ENCODE assay signal across 30 cellular contexts in the genomic region with DNA sequence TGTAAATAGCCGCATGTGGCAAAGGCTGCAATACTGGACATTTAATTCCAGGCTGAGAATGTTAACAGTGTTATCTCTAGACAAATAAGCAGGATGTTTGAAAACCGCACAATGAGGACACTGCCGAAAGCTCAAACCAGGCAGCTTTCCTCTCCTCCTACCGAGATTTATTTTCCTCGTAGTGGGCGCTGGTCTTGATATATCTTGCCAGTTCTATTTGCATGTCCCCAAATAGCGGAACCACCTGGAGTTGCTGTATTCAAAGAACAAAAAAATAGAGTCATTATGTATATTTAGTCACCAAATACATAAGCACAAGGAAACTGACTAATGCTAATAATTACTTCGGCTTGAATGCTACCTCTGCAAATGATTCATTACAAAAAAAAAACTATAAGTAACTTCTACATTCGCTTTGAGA. TPM values are rescaled to one million over a fixed set of nuclear protein-coding genes. Genes with fewer than 3 reads are reported as not detected.
DNase-seq lines count a peak whose midpoint lies in the region; ATAC-seq and TF ChIP-seq lines count a peak whose summit lies in the region.
"Had no signal": no experiment of that assay in that cellular context is flagged by ENCODE, and none has a peak within 500 bp of the region (broad histone marks: within the 10 kb centered on the region; RNA-seq: fewer than 3 reads in every experiment).

No MANE protein-coding gene starts in this region.

- no peak overlapping the region for H3K4me2 ChIP-seq in IMR-90 (ENCODE audit: low read depth, low read length)
- H3K4me2 ChIP-seq: BLaER1, PC-9 had no signal

- H3K36me3 Mint-ChIP-seq in stimulated activated memory B cell treated with anti-CD40 and anti-IgM and Interleukin-4, amounts not matched to agents 10 μg/mL and 1 μg/mL and 100 μg/mL, for 72 hours: peaks cover 30% of the 10 kb centered on the region
- no peaks in the 10 kb centered on the region for H3K36me3 Mint-ChIP-seq in activated T-cell treated with anti-CD3 and anti-CD28 coated beads, Interleukin-2, amount 50 U/mL, for 72 hours (ENCODE audit: insufficient read depth in 2 of 2)

- no peak for TF ChIP-seq POLR2A in IMR-90 (IDR thresholded peaks at IDR 0.05; ENCODE audit: low read depth, low read length)

- intact Hi-C loops in IMR-90 (cut with micrococcal nuclease): no loop called here

- 100% methylated on average over 1 to 2 of the region's 9 CpGs for WGBS in IMR-90 (ENCODE audit: extremely low coverage in 2 of 2, insufficient read length in 1 of 2), 2 experiments

- no peak overlapping the region for H3K14ac ChIP-seq in IMR-90 (replicated peaks; ENCODE audit: low read depth, low read length)

- no peaks in the 10 kb centered on the region for H3K27me3 ChIP-seq in IMR-90 (ENCODE audit: control insufficient read depth, insufficient read depth, low read length)
- H3K27me3 ChIP-seq: BLaER1, cardiac muscle cell, colonic mucosa, foreskin keratinocyte, heart left ventricle, tibial nerve had no signal

- H3K9me1 ChIP-seq in IMR-90 (ENCODE audit: insufficient read depth, low read length): no peaks in the 10 kb centered on the region; the same call in 1 of the 2 replicates

- H3K9me3 Mint-ChIP-seq in stimulated activated memory B cell treated with anti-CD40 and anti-IgM and Interleukin-4, amounts not matched to agents 10 μg/mL and 1 μg/mL and 100 μg/mL, for 72 hours: no peaks in the 10 kb centered on the region
- H3K9me3 Mint-ChIP-seq in activated T-cell treated with anti-CD3 and anti-CD28 coated beads, Interleukin-2, amount 50 U/mL, for 72 hours: no peaks in the 10 kb centered on the region
- H3K9me3 Mint-ChIP-seq: activated CD8-positive, alpha-beta T cell treated with anti-CD3 and anti-CD28 coated beads for 36 hours; activated naive CD4-positive, alpha-beta T cell treated with anti-CD3 and anti-CD28 coated beads, Interleukin-2, amount 50 U/mL, for 72 hours had no signal

- H3K18ac ChIP-seq in IMR-90 (ENCODE audit: low read depth, low read length): no peak overlapping the region

- peaks cover 9 to 10% of the 10 kb centered on the region in 2 experiments; a peak in 3 of 4 replicates for H3K79me1 ChIP-seq in IMR-90 (ENCODE audit: low read depth in 1 of 2, low read length in 2 of 2)

- H2AFZ ChIP-seq in IMR-90 (replicated peaks; ENCODE audit: low read length, poor library complexity): no peak overlapping the region
- H2AFZ ChIP-seq: PC-9 had no signal

- no peak overlapping the region for H2BK5ac ChIP-seq in IMR-90 (ENCODE audit: low read depth, low read length, poor library complexity, severe bottlenecking)

- DNase-seq in IMR-90 (peak; percentile 14), NCI-H774 (lab: John Stamatoyannopoulos, UW) (peak; percentile 71), choroid plexus epithelial cell (ENCODE audit: low read depth) (peak; percentile 41), retina (no peak)
- DNase-seq in activated T-cell treated with anti-CD3 and anti-CD28 coated beads, Interleukin-2, amount 50 U/mL, for 72 hours: no peak
- DNase-seq: activated CD4-positive, alpha-beta T cell treated with anti-CD3 and anti-CD28 coated beads for 1 hour; activated CD8-positive, alpha-beta T cell treated with anti-CD3 and anti-CD28 coated beads for 36 hours; activated effector memory CD4-positive, alpha-beta T cell treated with Interleukin-2 at 50 U/mL for 16 hours; Caco-2; colonic mucosa; DMS79; effector memory CD4-positive, alpha-beta T cell; foreskin keratinocyte; HCEC 1CT; kidney; MV-4-11; NCI-H187; NCI-H524; PC-9; T-helper 2 cell had no signal

- dilution Hi-C loops in IMR-90 (cut with HindIII; ENCODE audit: low sequenced_read_pairs, unreplicated experiment): no loop called here

- H3K36me3 ChIP-seq in IMR-90 (ENCODE audit: control insufficient read depth, insufficient read depth, low read length): peaks cover 51% of the 10 kb centered on the region
- H3K36me3 ChIP-seq: colonic mucosa had no signal

- H3K4me1 Mint-ChIP-seq in stimulated activated memory B cell treated with anti-CD40 and anti-IgM and Interleukin-4, amounts not matched to agents 10 μg/mL and 1 μg/mL and 100 μg/mL, for 72 hours: peaks cover 33% of the 10 kb centered on the region
- no peaks in the 10 kb centered on the region for H3K4me1 Mint-ChIP-seq in activated T-cell treated with anti-CD3 and anti-CD28 coated beads, Interleukin-2, amount 50 U/mL, for 72 hours (ENCODE audit: low read depth)

- no peak overlapping the region for H2AK9ac ChIP-seq in IMR-90 (replicated peaks; ENCODE audit: low read depth, low read length, poor library complexity)

- no peaks in the 10 kb centered on the region for H3K4me1 ChIP-seq in IMR-90 (ENCODE audit: control insufficient read depth, insufficient read depth, low read length)
- H3K4me1 ChIP-seq: Caco-2, colonic mucosa, foreskin keratinocyte had no signal

- POLR2A ChIA-PET in IMR-90 (lab: Charles Lee; ENCODE audit: unreplicated experiment): interaction anchor here (0.7 kb wide), 1 partner anchor 13 kb away, joined by 9 read pairs; no protein-coding TSS in a partner anchor

- H3K56ac ChIP-seq in IMR-90 (ENCODE audit: extremely low read depth, insufficient read depth, low read length): no peak overlapping the region

- CTCF ChIA-PET in IMR-90 (lab: Yijun Ruan, JAX): no interaction called here

- H3K27me3 Mint-ChIP-seq in stimulated activated memory B cell treated with anti-CD40 and anti-IgM and Interleukin-4, amounts not matched to agents 10 μg/mL and 1 μg/mL and 100 μg/mL, for 72 hours: no peaks in the 10 kb centered on the region
- H3K27me3 Mint-ChIP-seq in activated T-cell treated with anti-CD3 and anti-CD28 coated beads, Interleukin-2, amount 50 U/mL, for 72 hours (ENCODE audit: low read depth): no peaks in the 10 kb centered on the region
- H3K27me3 Mint-ChIP-seq: activated CD8-positive, alpha-beta T cell treated with anti-CD3 and anti-CD28 coated beads for 36 hours had no signal

- H3K4me3 Mint-ChIP-seq in stimulated activated memory B cell treated with anti-CD40 and anti-IgM and Interleukin-4, amounts not matched to agents 10 μg/mL and 1 μg/mL and 100 μg/mL, for 72 hours: no peak overlapping the region
- H3K4me3 Mint-ChIP-seq in activated T-cell treated with anti-CD3 and anti-CD28 coated beads, Interleukin-2, amount 50 U/mL, for 72 hours: no peak overlapping the region
- H3K4me3 Mint-ChIP-seq: activated CD8-positive, alpha-beta T cell treated with anti-CD3 and anti-CD28 coated beads for 36 hours had no signal

- H2BK15ac ChIP-seq in IMR-90 (ENCODE audit: low read depth, low read length): no peak overlapping the region

- BruUV-seq in IMR-90 (replicated peaks; lab: Mats Ljungman, UMichigan): no TSS peak

- H2BK20ac ChIP-seq in IMR-90 (ENCODE audit: low read depth, low read length): no peak overlapping the region

- no peak overlapping the region for H4K8ac ChIP-seq in IMR-90 (ENCODE audit: low read depth in 2 of 2, low read length in 2 of 2)

- no peak overlapping the region for H3K4ac ChIP-seq in IMR-90 (ENCODE audit: low read depth, low read length)

- H4K91ac ChIP-seq in IMR-90 (ENCODE audit: insufficient read depth, low read depth, low read length): no peak overlapping the region

- no peak for ATAC-seq in IMR-90 (ENCODE audit: low read depth)
- peak; percentile 44 for ATAC-seq in stimulated activated memory B cell treated with anti-CD40 and anti-IgM and Interleukin-4, amounts not matched to agents 10 μg/mL and 1 μg/mL and 100 μg/mL, for 72 hours
- no peak for ATAC-seq in HG02623 (IDR thresholded peaks at IDR 0.05; ENCODE audit: unreplicated experiment)
- no peak for ATAC-seq in activated T-cell treated with anti-CD3 and anti-CD28 coated beads, Interleukin-2, amount 50 U/mL, for 72 hours (replicated peaks in 1 of 2)
- ATAC-seq: activated CD8-positive, alpha-beta T cell treated with anti-CD3 and anti-CD28 coated beads for 36 hours; activated naive CD4-positive, alpha-beta T cell treated with anti-CD3 and anti-CD28 coated beads, Interleukin-2, amount 50 U/mL, for 72 hours; esophagus mucosa; foreskin keratinocyte; heart left ventricle; HepG2; sciatic nerve had no signal

- no peak overlapping the region for H4K5ac ChIP-seq in IMR-90 (ENCODE audit: low read depth, low read length)

- H2AK5ac ChIP-seq in IMR-90 (ENCODE audit: low read depth, low read length): no peak overlapping the region

- no peaks in the 10 kb centered on the region for H4K20me1 ChIP-seq in IMR-90 (ENCODE audit: insufficient read depth, low read length)

- in situ Hi-C loops in IMR-90 (cut with MboI; ENCODE audit: low sequenced_read_pairs): no loop called here

- no peak overlapping the region for H3K9ac ChIP-seq in IMR-90 (ENCODE audit: low read depth, low read length)
- H3K9ac ChIP-seq: BLaER1 had no signal

- TF ChIP-seq CTCF in IMR-90 (conservative IDR thresholded peaks at IDR 0.05; ENCODE audit: low read depth, low read length) (no peak), choroid plexus epithelial cell (conservative IDR thresholded peaks at IDR 0.05; ENCODE audit: low read depth, low read length) (no peak)

- no peak overlapping the region for H3K27ac ChIP-seq in IMR-90 (ENCODE audit: insufficient read depth, low read length)
- H3K27ac ChIP-seq: BLaER1, cardiac muscle cell, colonic mucosa, foreskin keratinocyte, heart left ventricle, PC-9, tibial nerve had no signal

- TF ChIP-seq RAD21 in IMR-90 (IDR thresholded peaks at IDR 0.05; ENCODE audit: low read length): no peak

- no peak overlapping the region for H2BK120ac ChIP-seq in IMR-90 (ENCODE audit: low read depth, low read length)

- H3K23ac ChIP-seq in IMR-90 (ENCODE audit: low read depth, low read length): no peak overlapping the region

- no peak overlapping the region for H3K27ac Mint-ChIP-seq in stimulated activated memory B cell treated with anti-CD40 and anti-IgM and Interleukin-4, amounts not matched to agents 10 μg/mL and 1 μg/mL and 100 μg/mL, for 72 hours
- H3K27ac Mint-ChIP-seq in activated T-cell treated with anti-CD3 and anti-CD28 coated beads, Interleukin-2, amount 50 U/mL, for 72 hours: no peak overlapping the region
- H3K27ac Mint-ChIP-seq: activated CD8-positive, alpha-beta T cell treated with anti-CD3 and anti-CD28 coated beads for 36 hours; activated naive CD4-positive, alpha-beta T cell treated with anti-CD3 and anti-CD28 coated beads, Interleukin-2, amount 50 U/mL, for 72 hours had no signal

- H3K4me3 ChIP-seq in IMR-90 (ENCODE audit: insufficient read depth, low read depth, low read length): no peak overlapping the region
- H3K4me3 ChIP-seq in choroid plexus epithelial cell (ENCODE audit: low read depth, low read length): no peak overlapping the region
- H3K4me3 ChIP-seq: BLaER1, cardiac muscle cell, colonic mucosa, heart left ventricle, PC-9, tibial nerve had no signal

- no peaks in the 10 kb centered on the region for H3K9me3 ChIP-seq in IMR-90 (ENCODE audit: control insufficient read depth, insufficient read depth, low read length)
- H3K9me3 ChIP-seq: BLaER1, Caco-2, colonic mucosa, heart left ventricle, tibial nerve had no signal

TF ChIP-seq in IMR-90, 13 proteins besides CTCF, POLR2A, EP300 and RAD21 (continues in another document):
- TF ChIP-seq BHLHE40 (IDR thresholded peaks at IDR 0.05; ENCODE audit: low read depth, low read length) (no peak), RCOR1 (IDR thresholded peaks at IDR 0.05; ENCODE audit: insufficient replicate concordance, low read length) (no peak)

RNA-seq across cellular contexts. Expression of a gene that starts 46.5 kb away (rescaled TPM):
- total RNA-seq in IMR-90 (2012; rRNA removed): 144 and 163 TPM in 2 replicates
- 51.4 and 58.4 TPM in 2 replicates for polyA plus RNA-seq in IMR-90 (2012; rRNA removed)
- polyA plus RNA-seq in IMR-90 (2012; cell fraction: cytosol; rRNA removed): 57.6 and 73.1 TPM in 2 replicates
- polyA plus RNA-seq in IMR-90 (2012; cell fraction: nucleus; rRNA removed; ENCODE audit: low replicate concordance): 66.3 and 101 TPM in 2 replicates
- total RNA-seq in activated T-cell treated with anti-CD3 and anti-CD28 coated beads, Interleukin-2, amount 50 U/mL, for 72 hours: 10 to 100 TPM; 13.5 to 19.2 TPM

Comparison
In these comparisons a context has a peak if more than half of its experiments do, and no peak if none do; other contexts are left out.
1. DNase-seq: peak in IMR-90 (single experiment), NCI-H774 (single experiment) and choroid plexus epithelial cell (single experiment); none in retina (single experiment) and activated T-cell treated with anti-CD3 and anti-CD28 coated beads, Interleukin-2, amount 50 U/mL, for 72 hours (0 of 2).